Comparison of ENCODE assay signal across 8 cellular contexts in genomic region chrX:153766098-153766817, GRCh38. TPM values are rescaled to one million over a fixed set of nuclear protein-coding genes. Genes with fewer than 3 reads are reported as not detected.
DNase-seq lines count a peak whose midpoint lies in the region; ATAC-seq, FAIRE-seq and TF ChIP-seq lines count a peak whose summit lies in the region.

No MANE protein-coding gene starts in this region.

- no peak for ATAC-seq in heart right ventricle
- ATAC-seq in GM21529 (IDR thresholded peaks at IDR 0.05; ENCODE audit: unreplicated experiment): no peak
- ATAC-seq in effector memory CD8-positive, alpha-beta T cell (replicated peaks): no peak
- no peak for ATAC-seq in GM19023 (IDR thresholded peaks at IDR 0.05; ENCODE audit: unreplicated experiment)

- H3K27ac ChIP-seq in heart right ventricle: peak overlapping the region in 6 of 10 donors; percentile 14 to 48 (median 38)

- no peaks in the 10 kb centered on the region for H3K9me3 ChIP-seq in heart right ventricle

- no peak overlapping the region for H3K27ac Mint-ChIP-seq in effector memory CD8-positive, alpha-beta T cell

- TF ChIP-seq POLR2A in GM12891 (IDR thresholded peaks at IDR 0.05; ENCODE audit: low read depth, low read length): no peak

- no peaks in the 10 kb centered on the region for H3K36me3 Mint-ChIP-seq in effector memory CD8-positive, alpha-beta T cell (ENCODE audit: insufficient read depth)

- H3K27me3 ChIP-seq in heart right ventricle: peaks cover 0 to 11% (median 0%) of the 10 kb centered on the region in 7 donors

- no peak for TF ChIP-seq CTCF in heart right ventricle (IDR thresholded peaks at IDR 0.05)

- peak overlapping the region in 3 of 10 donors; percentile 10 to 26 (median 10) for H3K4me3 ChIP-seq in heart right ventricle

- 52 to 64% methylated on average over 17 to 21 of the region's 21 CpGs for WGBS in heart right ventricle, 2 donors

- H3K4me3 Mint-ChIP-seq in effector memory CD8-positive, alpha-beta T cell: no peak overlapping the region

- DNase-seq in GM12891 (ENCODE audit: insufficient read length, low spot score) (peak; percentile 30), NCI-H2107 (lab: John Stamatoyannopoulos, UW) (peak; percentile 31), heart right ventricle (peak in 1 of 2 donors; percentile 11)
- DNase-seq in activated T-cell treated with anti-CD3 and anti-CD28 coated beads, Interleukin-2, amount 50 U/mL, for 48 hours: peak; percentile 29 to 52
- DNase-seq in stimulated activated CD4-positive, alpha-beta T cell treated with anti-CD3 and anti-CD28 coated beads, Interleukin-15, amount 100 ng/mL, for 24 hours: peak; percentile 52
- no peak for DNase-seq in effector memory CD8-positive, alpha-beta T cell

- no peaks in the 10 kb centered on the region for H3K27me3 Mint-ChIP-seq in effector memory CD8-positive, alpha-beta T cell

- peaks cover 4 to 9% of the 10 kb centered on the region in 2 donors for H3K4me1 Mint-ChIP-seq in effector memory CD8-positive, alpha-beta T cell (ENCODE audit: low read depth in 2 of 2)

- no peaks in the 10 kb centered on the region for H3K9me3 Mint-ChIP-seq in effector memory CD8-positive, alpha-beta T cell

- intact Hi-C loops in heart right ventricle (cut with DNase I): loop anchor here in 2 of 10 donors (5.0 to 10.0 kb wide), 2 partner anchors 186 to 189 kb away; no protein-coding TSS in a partner anchor

- no peaks in the 10 kb centered on the region for H3K36me3 ChIP-seq in heart right ventricle

- peak; percentile 59 for FAIRE-seq in GM12891 (lab: Jason Lieb, UNC)

- peaks cover 3 to 23% (median 15%) of the 10 kb centered on the region in 9 donors for H3K4me1 ChIP-seq in heart right ventricle

TF ChIP-seq in GM12891, 5 proteins besides CTCF, POLR2A, EP300 and RAD21:
- TF ChIP-seq POLR2AphosphoS5 (IDR thresholded peaks at IDR 0.05; ENCODE audit: low read depth, low read length): no peak
- no peak for TF ChIP-seq PAX5 (IDR thresholded peaks at IDR 0.05; ENCODE audit: insufficient read depth, low read length, severe bottlenecking)
- no peak for TF ChIP-seq POU2F2 (IDR thresholded peaks at IDR 0.05; ENCODE audit: low read depth, low read length)
- no peak for TF ChIP-seq SPI1 (IDR thresholded peaks at IDR 0.05; ENCODE audit: low read depth, low read length)
- no peak for TF ChIP-seq TAF1 (IDR thresholded peaks at IDR 0.05; ENCODE audit: low read depth, low read length)

RNA-seq across cellular contexts. Expression of gene PLXNB3, which starts 2.2 kb away (rescaled TPM):
- 0.03 TPM for polyA plus RNA-seq in GM12891 (2012; ENCODE audit: low read depth, missing spikeins)
- total RNA-seq in heart right ventricle: 1 to 10 TPM; 2.1 to 5.8 (median 4.3) TPM
- polyA plus RNA-seq in heart right ventricle: 1 to 10 TPM; 1.1 to 8.1 TPM

RNA-seq across cellular contexts. Expression of gene SRPK3, which starts 14.6 kb away (rescaled TPM):
- 0.13 TPM for polyA plus RNA-seq in GM12891 (2012; ENCODE audit: low read depth, missing spikeins)
- total RNA-seq in heart right ventricle: 10 to 100 TPM; 20.3 to 52.7 (median 44.8) TPM
- polyA plus RNA-seq in heart right ventricle: 10 to 100 TPM in 1 of 2 donors, 1 to 10 TPM in 1; 9.9 to 52.2 TPM

RNA-seq across cellular contexts. Expression of gene IDH3G, which starts 27.9 kb away (rescaled TPM):
- polyA plus RNA-seq in GM12891 (2012; ENCODE audit: low read depth, missing spikeins): 59.6 TPM
- 10 to 100 TPM; 58.7 to 86.9 (median 74.5) TPM for total RNA-seq in heart right ventricle
- polyA plus RNA-seq in heart right ventricle: 10 to 100 TPM; 73.4 to 97.2 TPM

RNA-seq across cellular contexts. Expression of gene SSR4, which starts 28.2 kb away (rescaled TPM):
- 338 TPM for polyA plus RNA-seq in GM12891 (2012; ENCODE audit: low read depth, missing spikeins)
- 100 to 1,000 TPM in 9 of 10 donors, 10 to 100 TPM in 1; 94.1 to 227 (median 144) TPM for total RNA-seq in heart right ventricle
- 100 to 1,000 TPM; 477 to 551 TPM for polyA plus RNA-seq in heart right ventricle

RNA-seq across cellular contexts. Expression of gene ABCD1, which starts 41.6 kb away (rescaled TPM):
- polyA plus RNA-seq in GM12891 (2012; ENCODE audit: low read depth, missing spikeins): 2.1 TPM
- 10 to 100 TPM; 11.0 to 24.2 (median 14.4) TPM for total RNA-seq in heart right ventricle
- polyA plus RNA-seq in heart right ventricle: 10 to 100 TPM in 1 of 2 donors, 1 to 10 TPM in 1; 9.3 to 15.3 TPM

Comparison
In these comparisons a context has a peak if more than half of its experiments do, and no peak if none do; other contexts are left out.
1. DNase-seq: peak in GM12891 (single experiment), NCI-H2107 (single experiment), activated T-cell treated with anti-CD3 and anti-CD28 coated beads, Interleukin-2, amount 50 U/mL, for 48 hours (2 of 2) and stimulated activated CD4-positive, alpha-beta T cell treated with anti-CD3 and anti-CD28 coated beads, Interleukin-15, amount 100 ng/mL, for 24 hours (single experiment); none in effector memory CD8-positive, alpha-beta T cell (0 of 3).